Comparison of ENCODE assay signal across 9 cellular contexts in genomic region chr20:62010551-62011402, GRCh38. TPM values are rescaled to one million over a fixed set of nuclear protein-coding genes. Genes with fewer than 3 reads are reported as not detected.
DNase-seq lines count a peak whose midpoint lies in the region; ATAC-seq and TF ChIP-seq lines count a peak whose summit lies in the region.
"Had no signal": no experiment of that assay in that cellular context is flagged by ENCODE, and none has a peak within 500 bp of the region (broad histone marks: within the 10 kb centered on the region; RNA-seq: fewer than 3 reads in every experiment).

No MANE protein-coding gene starts in this region.

- no peaks in the 10 kb centered on the region for H3K9me3 ChIP-seq in heart right ventricle

- no peaks in the 10 kb centered on the region for H3K27me3 ChIP-seq in heart right ventricle

- 35 to 40% methylated on average over 13 of the region's 13 CpGs for WGBS in heart right ventricle, 2 donors

- H3K4me3 Mint-ChIP-seq in IgD-negative memory B cell (peak overlapping the region in 1 of 4 donors; percentile 60), T-cell (no peak overlapping the region)

- H3K36me3 Mint-ChIP-seq in IgD-negative memory B cell (peaks cover 2% of the 10 kb centered on the region), T-cell (peaks cover 29% of the 10 kb centered on the region)

- peak overlapping the region in 2 of 3 donors; percentile 47 to 59 for H3K27ac Mint-ChIP-seq in IgD-negative memory B cell
- H3K27ac Mint-ChIP-seq in T-cell: peak overlapping the region; percentile 32 to 34

- peaks cover 0 to 79% (median 37%) of the 10 kb centered on the region in 9 donors for H3K36me3 ChIP-seq in heart right ventricle

- no peaks in the 10 kb centered on the region for H3K9me3 Mint-ChIP-seq in IgD-negative memory B cell
- H3K9me3 Mint-ChIP-seq in T-cell: no peaks in the 10 kb centered on the region

- no peak overlapping the region for H3K4me3 ChIP-seq in heart right ventricle
- H3K4me3 ChIP-seq: SK-N-MC had no signal

- H3K4me1 ChIP-seq in heart right ventricle: peaks cover 0 to 11% (median 4%) of the 10 kb centered on the region in 9 donors

- H3K4me1 Mint-ChIP-seq in IgD-negative memory B cell (peaks cover 0 to 6% (median 5%) of the 10 kb centered on the region in 3 donors), T-cell (peaks cover 7 to 15% (median 9%) of the 10 kb centered on the region in 3 donors)

- peak in 8 of 9 donors; percentile 39 to 78 (median 72) for TF ChIP-seq CTCF in heart right ventricle (IDR thresholded peaks at IDR 0.05)

- H3K27ac ChIP-seq in heart right ventricle: no peak overlapping the region
- H3K27ac ChIP-seq: SK-N-MC had no signal

- ATAC-seq in T-cell (replicated peaks in 1 of 4) (peak; percentile 69 to 95 (median 72)), heart right ventricle (peak in 7 of 8 donors; percentile 53 to 76 (median 65)), sciatic nerve (peak; percentile 76)

- CTCF ChIA-PET in T-cell (lab: Charles Lee): interaction anchor here (0.5 to 2.5 kb wide), 10 partner anchors 17 to 798 kb away, joined by 3 to 15 read pairs (median 4); no protein-coding TSS in a partner anchor

- H3K27me3 Mint-ChIP-seq in IgD-negative memory B cell: no peaks in the 10 kb centered on the region
- H3K27me3 Mint-ChIP-seq in T-cell: no peaks in the 10 kb centered on the region

- DNase-seq in D341Med (ENCODE audit: low spot score) (peak; percentile 90), T-cell (peak; percentile 32 to 69 (median 54)), amniotic epithelial cell (ENCODE audit: low read depth) (peak; percentile 39), heart right ventricle (peak; percentile 40 to 53), sciatic nerve (ENCODE audit: low spot score) (no peak), posterior vena cava (ENCODE audit: low spot score) (no peak), cortex of kidney (lab: John Stamatoyannopoulos, UW) (no peak)

- intact Hi-C loops in heart right ventricle (cut with DNase I) (loop anchor here in 7 of 10 donors (5.0 to 10.0 kb wide), 7 partner anchors 127 to 394 kb away; partner anchors contain the start of genes CABLES2 (in 2 of the 7), RPS21 (in 2 of the 7), PSMA7 (in 1 of the 7) and SS18L1 (in 1 of the 7)), sciatic nerve (cut with DNase I) (no loop called here), posterior vena cava (cut with DNase I) (loop anchor here in 1 of 2 donors (5.0 kb wide), 1 partner anchor 127 kb away; no protein-coding TSS in a partner anchor)

- POLR2A ChIA-PET in T-cell (lab: Charles Lee): no interaction called here

RNA-seq across cellular contexts. Expression of gene TAF4, which starts 54.9 kb away (rescaled TPM):
- polyA plus RNA-seq in IgD-negative memory B cell (3.4 TPM), heart right ventricle (1 to 10 TPM; 3.7 to 7.9 TPM)
- total RNA-seq in T-cell (10 to 100 TPM; 21.7 to 39.5 (median 35.2) TPM), heart right ventricle (10 to 100 TPM in 8 of 10 donors, 1 to 10 TPM in 2; 8.6 to 14.8 (median 11.8) TPM), sciatic nerve (20.1 TPM), posterior vena cava (10 to 100 TPM in 1 of 2 donors, 1 to 10 TPM in 1; 8.8 to 11.4 TPM)

Comparison
In these comparisons a context has a peak if more than half of its experiments do, and no peak if none do; other contexts are left out.
1. DNase-seq: peak in D341Med (single experiment), T-cell (34 of 34), amniotic epithelial cell (single experiment) and heart right ventricle (2 of 2); none in sciatic nerve (single experiment), posterior vena cava (single experiment) and cortex of kidney (single experiment).
2. Peak in every context shown above with its lines, with median percentiles within 50 percentile points of each other: ATAC-seq.